ENCODE assay signal across 23 cellular contexts in genomic region chr10:86725980-86726976, GRCh38. TPM values are rescaled to one million over a fixed set of nuclear protein-coding genes. Genes with fewer than 3 reads are reported as not detected.
"Had no signal": no experiment of that assay in that cellular context is flagged by ENCODE, and none has a peak within 500 bp of the region (broad histone marks: within the 10 kb centered on the region; RNA-seq: fewer than 3 reads in every experiment).

No MANE protein-coding gene starts in this region.

- H3K36me3 Mint-ChIP-seq: activated CD8-positive, alpha-beta memory T cell treated with anti-CD3 and anti-CD28 coated beads, Interleukin-2, amount 10 ng/mL, durations not matched to agents 7 days and 5 days; activated naive CD4-positive, alpha-beta T cell treated with anti-CD3 and anti-CD28 coated beads, Interleukin-2, amount 10 ng/mL, durations not matched to agents 7 days and 5 days; T-cell had no signal

- DNase-seq: activated CD4-positive, alpha-beta T cell treated with anti-CD3 and anti-CD28 coated beads, Interleukin-2, amount 10 ng/mL, durations not matched to agents 7 days and 5 days; activated CD4-positive, CD25-positive, alpha-beta regulatory T cell treated with anti-CD3 and anti-CD28 coated beads, Interleukin-2, amount 50 U/mL, for 72 hours; activated CD8-positive, alpha-beta memory T cell treated with anti-CD3 and anti-CD28 coated beads, Interleukin-2, amount 10 ng/mL, durations not matched to agents 7 days and 5 days; activated CD8-positive, alpha-beta T cell treated with anti-CD3 and anti-CD28 coated beads for 36 hours; activated effector memory CD4-positive, alpha-beta T cell treated with anti-CD3 and anti-CD28 coated beads, Interleukin-2, amount 50 U/mL, for 16 hours; activated naive CD4-positive, alpha-beta T cell treated with anti-CD3 and anti-CD28 coated beads, Interleukin-2, amount 10 ng/mL, durations not matched to agents 7 days and 5 days; activated T-cell treated with anti-CD3 and anti-CD28 coated beads for 4 hours; hypothalamus; islet precursor cell; left colon; stimulated activated CD4-positive, alpha-beta T cell treated with anti-CD3 and anti-CD28 coated beads, Interleukin-12 subunit alpha, Interleukin-12 subunit beta, amount 100 ng/mL, for 4 hours; substantia nigra; T-cell; thyroid gland; WERI-Rb-1 had no signal

- ATAC-seq: activated CD8-positive, alpha-beta memory T cell treated with anti-CD3 and anti-CD28 coated beads, Interleukin-2, amount 10 ng/mL, durations not matched to agents 7 days and 5 days; activated CD8-positive, alpha-beta T cell treated with anti-CD3 and anti-CD28 coated beads for 36 hours; left colon; T-cell had no signal

- H3K27me3 ChIP-seq: thyroid gland had no signal

- H3K9me3 Mint-ChIP-seq: activated CD4-positive, alpha-beta T cell treated with anti-CD3 and anti-CD28 coated beads, Interleukin-2, amount 10 ng/mL, durations not matched to agents 7 days and 5 days; activated CD8-positive, alpha-beta T cell treated with anti-CD3 and anti-CD28 coated beads for 36 hours; activated naive CD4-positive, alpha-beta T cell treated with anti-CD3 and anti-CD28 coated beads, Interleukin-2, amount 10 ng/mL, durations not matched to agents 7 days and 5 days; nephron; stimulated activated naive CD8-positive, alpha-beta T cell treated with anti-CD3 and anti-CD28 coated beads, Interleukin-15, Interleukin-2, amounts not matched to agents 100 ng/mL and 50 ng/mL, for 24 hours; T-cell; T-helper 2 cell treated with Interferon-gamma antibody and Interleukin-4, amounts not matched to agents 5 μg/mL and 100 μg/mL, for 36 hours had no signal

- H3K27ac ChIP-seq: epithelial cell of prostate, neutrophil, parathyroid adenoma, thyroid gland, WERI-Rb-1 had no signal

- H3K4me3 Mint-ChIP-seq: activated CD4-positive, alpha-beta T cell treated with anti-CD3 and anti-CD28 coated beads, Interleukin-2, amount 10 ng/mL, durations not matched to agents 7 days and 5 days; activated CD8-positive, alpha-beta memory T cell treated with anti-CD3 and anti-CD28 coated beads, Interleukin-2, amount 10 ng/mL, durations not matched to agents 7 days and 5 days; activated CD8-positive, alpha-beta T cell treated with anti-CD3 and anti-CD28 coated beads for 36 hours; activated naive CD4-positive, alpha-beta T cell treated with anti-CD3 and anti-CD28 coated beads, Interleukin-2, amount 10 ng/mL, durations not matched to agents 7 days and 5 days; nephron; stimulated activated naive CD8-positive, alpha-beta T cell treated with anti-CD3 and anti-CD28 coated beads, Interleukin-15, Interleukin-2, amounts not matched to agents 100 ng/mL and 50 ng/mL, for 24 hours; T-cell; T-helper 2 cell treated with Interferon-gamma antibody and Interleukin-4, amounts not matched to agents 5 μg/mL and 100 μg/mL, for 36 hours had no signal

- H3K4me3 ChIP-seq: thyroid gland had no signal

- H3K36me3 ChIP-seq: neutrophil, thyroid gland, WERI-Rb-1 had no signal

- H3K27ac Mint-ChIP-seq: activated CD4-positive, alpha-beta T cell treated with anti-CD3 and anti-CD28 coated beads, Interleukin-2, amount 10 ng/mL, durations not matched to agents 7 days and 5 days; activated CD8-positive, alpha-beta memory T cell treated with anti-CD3 and anti-CD28 coated beads, Interleukin-2, amount 10 ng/mL, durations not matched to agents 7 days and 5 days; activated CD8-positive, alpha-beta T cell treated with anti-CD3 and anti-CD28 coated beads for 36 hours; activated naive CD4-positive, alpha-beta T cell treated with anti-CD3 and anti-CD28 coated beads, Interleukin-2, amount 10 ng/mL, durations not matched to agents 7 days and 5 days; nephron; stimulated activated naive CD8-positive, alpha-beta T cell treated with anti-CD3 and anti-CD28 coated beads, Interleukin-15, Interleukin-2, amounts not matched to agents 100 ng/mL and 50 ng/mL, for 24 hours; T-cell; T-helper 2 cell treated with Interferon-gamma antibody and Interleukin-4, amounts not matched to agents 5 μg/mL and 100 μg/mL, for 36 hours had no signal

- H3K9me3 ChIP-seq: neutrophil, thyroid gland had no signal

RNA-seq across cellular contexts. Expression of gene LDB3, which starts 58.0 kb away (rescaled TPM):
- total RNA-seq: glomerular endothelial cell, lung microvascular endothelial cell had no signal
